Comparison of ENCODE assay signal across 24 cellular contexts in genomic region chr2:173664520-173664919, GRCh38.
"Had no signal": no experiment of that assay in that cellular context is flagged by ENCODE, and none has a peak within 500 bp of the region (broad histone marks: within the 10 kb centered on the region; RNA-seq: fewer than 3 reads in every experiment).

No MANE protein-coding gene starts in this region.

- H3K27ac ChIP-seq: adrenal gland, ascending aorta, brain microvascular endothelial cell, foreskin keratinocyte, left lung, neutrophil, right lobe of liver, skin epidermis, thoracic aorta, WERI-Rb-1 had no signal

- H3K27me3 ChIP-seq: adrenal gland, ascending aorta, brain microvascular endothelial cell, foreskin keratinocyte, right lobe of liver had no signal

- H3K4me1 ChIP-seq: adrenal gland, ascending aorta, left lung, right lobe of liver had no signal

- ATAC-seq: foreskin keratinocyte, left lung, right lobe of liver had no signal

- H3K36me3 ChIP-seq: adrenal gland, ascending aorta, brain microvascular endothelial cell, left lung, neutrophil, right lobe of liver, thoracic aorta, WERI-Rb-1 had no signal

- H3K4me3 ChIP-seq: adrenal gland, ascending aorta, left lung, lung, right lobe of liver, skin epidermis, thoracic aorta had no signal

- DNase-seq: activated CD4-positive, alpha-beta memory T cell treated with anti-CD3 and anti-CD28 coated beads for 36 hours; activated CD4-positive, alpha-beta T cell treated with anti-CD3 and anti-CD28 coated beads, Interleukin-2, amount 10 ng/mL, durations not matched to agents 24 days and 14 days; activated CD4-positive, CD25-positive, alpha-beta regulatory T cell treated with anti-CD3 and anti-CD28 coated beads, Interleukin-2, amount 50 U/mL, for 72 hours; activated CD8-positive, alpha-beta memory T cell treated with anti-CD3 and anti-CD28 coated beads, Interleukin-2, amount 50 U/mL, for 4 hours; activated effector memory CD4-positive, alpha-beta T cell treated with anti-CD3 and anti-CD28 coated beads, Interleukin-2, amount 50 U/mL, for 16 hours; activated naive CD4-positive, alpha-beta T cell treated with anti-CD3 and anti-CD28 coated beads for 36 hours; activated naive CD8-positive, alpha-beta T cell treated with anti-CD3 and anti-CD28 coated beads for 36 hours; activated T-cell treated with anti-CD3 and anti-CD28 coated beads, Interleukin-2, amount 50 U/mL, for 1 hour; adrenal gland; brain microvascular endothelial cell; foreskin keratinocyte; kidney glomerular epithelial cell; left lung; mesendoderm; right lobe of liver; stimulated activated CD4-positive, alpha-beta T cell treated with anti-CD3 and anti-CD28 coated beads, Interleukin-12 subunit alpha, Interleukin-12 subunit beta, amount 100 ng/mL, for 4 hours; stimulated activated CD4-positive, alpha-beta T cell treated with anti-CD3 and anti-CD28 coated beads, Interleukin-4, amount 100 ng/mL, for 24 hours; trophoblast cell; WERI-Rb-1 had no signal

- H3K9me3 ChIP-seq: adrenal gland, ascending aorta, left lung, neutrophil, right lobe of liver, thoracic aorta had no signal
